ENCODE assay signal across 19 cellular contexts in genomic region chr17:66950325-66950724, GRCh38. TPM values are rescaled to one million over a fixed set of nuclear protein-coding genes. Genes with fewer than 3 reads are reported as not detected.
"Had no signal": no experiment of that assay in that cellular context is flagged by ENCODE, and none has a peak within 500 bp of the region (broad histone marks: within the 10 kb centered on the region; RNA-seq: fewer than 3 reads in every experiment).

No MANE protein-coding gene starts in this region.

- DNase-seq: activated CD4-positive, alpha-beta T cell treated with anti-CD3 and anti-CD28 coated beads, Interleukin-2, amount 50 U/mL, for 48 hours; activated CD8-positive, alpha-beta memory T cell treated with anti-CD3 and anti-CD28 coated beads, Interleukin-2, amount 10 ng/mL, durations not matched to agents 7 days and 5 days; activated naive CD4-positive, alpha-beta T cell treated with anti-CD3 and anti-CD28 coated beads, Interleukin-2, amount 10 ng/mL, durations not matched to agents 7 days and 5 days; activated T-cell treated with anti-CD3 and anti-CD28 coated beads, Interleukin-2, amount 50 U/mL, for 1 hour; foreskin melanocyte; left colon; naive thymus-derived CD4-positive, alpha-beta T cell; pancreas; stimulated activated CD4-positive, alpha-beta T cell treated with anti-CD3 and anti-CD28 coated beads, Interleukin-12 subunit alpha, Interleukin-12 subunit beta, amount 100 ng/mL, for 4 hours; stimulated activated CD4-positive, alpha-beta T cell treated with anti-CD3 and anti-CD28 coated beads, Interleukin-2, amount 100 ng/mL, for 24 hours; thyroid gland; uterus; WERI-Rb-1 had no signal

- H3K27ac ChIP-seq: pancreas, thyroid gland, uterus, WERI-Rb-1 had no signal

- H3K4me3 Mint-ChIP-seq: activated CD8-positive, alpha-beta memory T cell treated with anti-CD3 and anti-CD28 coated beads, Interleukin-2, amount 10 ng/mL, durations not matched to agents 7 days and 5 days; activated naive CD4-positive, alpha-beta T cell treated with anti-CD3 and anti-CD28 coated beads, Interleukin-2, amount 10 ng/mL, durations not matched to agents 7 days and 5 days; naive thymus-derived CD4-positive, alpha-beta T cell; stimulated activated memory B cell treated with anti-CD40 and anti-IgM and Interleukin-4, amounts not matched to agents 10 μg/mL and 1 μg/mL and 100 μg/mL, for 72 hours had no signal

- ATAC-seq: activated CD8-positive, alpha-beta memory T cell treated with anti-CD3 and anti-CD28 coated beads, Interleukin-2, amount 10 ng/mL, durations not matched to agents 7 days and 5 days; left colon; naive thymus-derived CD4-positive, alpha-beta T cell; stimulated activated memory B cell treated with anti-CD40 and anti-IgM and Interleukin-4, amounts not matched to agents 10 μg/mL and 1 μg/mL and 100 μg/mL, for 72 hours had no signal

- H3K27ac Mint-ChIP-seq: activated CD8-positive, alpha-beta memory T cell treated with anti-CD3 and anti-CD28 coated beads, Interleukin-2, amount 10 ng/mL, durations not matched to agents 7 days and 5 days; activated naive CD4-positive, alpha-beta T cell treated with anti-CD3 and anti-CD28 coated beads, Interleukin-2, amount 10 ng/mL, durations not matched to agents 7 days and 5 days; naive thymus-derived CD4-positive, alpha-beta T cell; stimulated activated memory B cell treated with anti-CD40 and anti-IgM and Interleukin-4, amounts not matched to agents 10 μg/mL and 1 μg/mL and 100 μg/mL, for 72 hours had no signal

- H3K36me3 Mint-ChIP-seq: activated CD8-positive, alpha-beta memory T cell treated with anti-CD3 and anti-CD28 coated beads, Interleukin-2, amount 10 ng/mL, durations not matched to agents 7 days and 5 days; activated naive CD4-positive, alpha-beta T cell treated with anti-CD3 and anti-CD28 coated beads, Interleukin-2, amount 10 ng/mL, durations not matched to agents 7 days and 5 days; naive thymus-derived CD4-positive, alpha-beta T cell; stimulated activated memory B cell treated with anti-CD40 and anti-IgM and Interleukin-4, amounts not matched to agents 10 μg/mL and 1 μg/mL and 100 μg/mL, for 72 hours had no signal

- H3K4me1 ChIP-seq: pancreas, uterus had no signal

- H3K36me3 ChIP-seq: pancreas, thyroid gland, uterus, WERI-Rb-1 had no signal

- H3K4me3 ChIP-seq: lung, pancreas, thyroid gland, uterus had no signal

- H3K9me3 Mint-ChIP-seq: activated naive CD4-positive, alpha-beta T cell treated with anti-CD3 and anti-CD28 coated beads, Interleukin-2, amount 10 ng/mL, durations not matched to agents 7 days and 5 days; stimulated activated memory B cell treated with anti-CD40 and anti-IgM and Interleukin-4, amounts not matched to agents 10 μg/mL and 1 μg/mL and 100 μg/mL, for 72 hours had no signal

- H3K27me3 ChIP-seq: pancreas, thyroid gland, uterus had no signal

- H3K4me1 Mint-ChIP-seq: activated CD8-positive, alpha-beta memory T cell treated with anti-CD3 and anti-CD28 coated beads, Interleukin-2, amount 10 ng/mL, durations not matched to agents 7 days and 5 days; activated naive CD4-positive, alpha-beta T cell treated with anti-CD3 and anti-CD28 coated beads, Interleukin-2, amount 10 ng/mL, durations not matched to agents 7 days and 5 days; stimulated activated memory B cell treated with anti-CD40 and anti-IgM and Interleukin-4, amounts not matched to agents 10 μg/mL and 1 μg/mL and 100 μg/mL, for 72 hours had no signal

- H3K9me3 ChIP-seq: pancreas, thyroid gland, uterus had no signal

RNA-seq across cellular contexts. Expression of gene CACNG4, which starts 14.2 kb away (rescaled TPM):
- total RNA-seq: activated CD8-positive, alpha-beta memory T cell treated with anti-CD3 and anti-CD28 coated beads, Interleukin-2, amount 10 ng/mL, durations not matched to agents 7 days and 5 days; dermis microvascular lymphatic vessel endothelial cell; fibroblast of lung; mononuclear cell; naive thymus-derived CD4-positive, alpha-beta T cell; renal cortical epithelial cell had no signal
- polyA plus RNA-seq: fibroblast of lung; naive thymus-derived CD4-positive, alpha-beta T cell had no signal
